2 cellular contexts compared by ENCODE assay signal in genomic region chr6:134389658-134390057, GRCh38.
TF ChIP-seq lines count a peak whose summit lies in the region.

No MANE protein-coding gene starts in this region.

TF ChIP-seq in IMR-90, 13 proteins besides CTCF, POLR2A, EP300 and RAD21:
- TF ChIP-seq RFX5 (IDR thresholded peaks at IDR 0.05; ENCODE audit: low read depth, low read length): no peak
- no peak for TF ChIP-seq SMC3 (IDR thresholded peaks at IDR 0.05; ENCODE audit: low read depth, low read length)
- no peak for TF ChIP-seq MXI1 (IDR thresholded peaks at IDR 0.05; ENCODE audit: borderline replicate concordance, low read depth, low read length)
- no peak for TF ChIP-seq MAZ (IDR thresholded peaks at IDR 0.05; ENCODE audit: borderline replicate concordance, low read depth, low read length)
- TF ChIP-seq FOS (IDR thresholded peaks at IDR 0.05; ENCODE audit: low read depth, low read length): no peak
- no peak for TF ChIP-seq RCOR1 (IDR thresholded peaks at IDR 0.05; ENCODE audit: insufficient replicate concordance, low read length)
- TF ChIP-seq BHLHE40 (IDR thresholded peaks at IDR 0.05; ENCODE audit: low read depth, low read length): no peak
- TF ChIP-seq ELK1 (IDR thresholded peaks at IDR 0.05; ENCODE audit: borderline replicate concordance, low read depth, low read length): no peak
- no peak for TF ChIP-seq CEBPB (IDR thresholded peaks at IDR 0.05; ENCODE audit: low read depth, low read length)
- TF ChIP-seq USF2 (IDR thresholded peaks at IDR 0.05; ENCODE audit: low read depth, low read length): no peak
- no peak for TF ChIP-seq CHD1 (IDR thresholded peaks at IDR 0.05; ENCODE audit: low read depth, low read length)
- no peak for TF ChIP-seq MAFK (IDR thresholded peaks at IDR 0.05; ENCODE audit: low read depth, low read length)
- no peak for TF ChIP-seq NFE2L2 (IDR thresholded peaks at IDR 0.05; ENCODE audit: low read depth, low read length)

TF ChIP-seq in GM23338, 12 proteins besides CTCF, POLR2A, EP300 and RAD21:
- TF ChIP-seq EZH2 (IDR thresholded peaks at IDR 0.05; ENCODE audit: low read depth, unreplicated experiment) (no peak), CREB1 (CRISPR knock-in tag; IDR thresholded peaks at IDR 0.05; ENCODE audit: low read depth) (no peak), EZH2phosphoT487 (IDR thresholded peaks at IDR 0.05; ENCODE audit: unreplicated experiment) (no peak), REST (IDR thresholded peaks at IDR 0.05; ENCODE audit: unreplicated experiment) (no peak)
- TF ChIP-seq, protein P1, sequence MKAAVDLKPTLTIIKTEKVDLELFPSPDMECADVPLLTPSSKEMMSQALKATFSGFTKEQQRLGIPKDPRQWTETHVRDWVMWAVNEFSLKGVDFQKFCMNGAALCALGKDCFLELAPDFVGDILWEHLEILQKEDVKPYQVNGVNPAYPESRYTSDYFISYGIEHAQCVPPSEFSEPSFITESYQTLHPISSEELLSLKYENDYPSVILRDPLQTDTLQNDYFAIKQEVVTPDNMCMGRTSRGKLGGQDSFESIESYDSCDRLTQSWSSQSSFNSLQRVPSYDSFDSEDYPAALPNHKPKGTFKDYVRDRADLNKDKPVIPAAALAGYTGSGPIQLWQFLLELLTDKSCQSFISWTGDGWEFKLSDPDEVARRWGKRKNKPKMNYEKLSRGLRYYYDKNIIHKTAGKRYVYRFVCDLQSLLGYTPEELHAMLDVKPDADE (IDR thresholded peaks at IDR 0.05): no peak
- TF ChIP-seq, protein P2, sequence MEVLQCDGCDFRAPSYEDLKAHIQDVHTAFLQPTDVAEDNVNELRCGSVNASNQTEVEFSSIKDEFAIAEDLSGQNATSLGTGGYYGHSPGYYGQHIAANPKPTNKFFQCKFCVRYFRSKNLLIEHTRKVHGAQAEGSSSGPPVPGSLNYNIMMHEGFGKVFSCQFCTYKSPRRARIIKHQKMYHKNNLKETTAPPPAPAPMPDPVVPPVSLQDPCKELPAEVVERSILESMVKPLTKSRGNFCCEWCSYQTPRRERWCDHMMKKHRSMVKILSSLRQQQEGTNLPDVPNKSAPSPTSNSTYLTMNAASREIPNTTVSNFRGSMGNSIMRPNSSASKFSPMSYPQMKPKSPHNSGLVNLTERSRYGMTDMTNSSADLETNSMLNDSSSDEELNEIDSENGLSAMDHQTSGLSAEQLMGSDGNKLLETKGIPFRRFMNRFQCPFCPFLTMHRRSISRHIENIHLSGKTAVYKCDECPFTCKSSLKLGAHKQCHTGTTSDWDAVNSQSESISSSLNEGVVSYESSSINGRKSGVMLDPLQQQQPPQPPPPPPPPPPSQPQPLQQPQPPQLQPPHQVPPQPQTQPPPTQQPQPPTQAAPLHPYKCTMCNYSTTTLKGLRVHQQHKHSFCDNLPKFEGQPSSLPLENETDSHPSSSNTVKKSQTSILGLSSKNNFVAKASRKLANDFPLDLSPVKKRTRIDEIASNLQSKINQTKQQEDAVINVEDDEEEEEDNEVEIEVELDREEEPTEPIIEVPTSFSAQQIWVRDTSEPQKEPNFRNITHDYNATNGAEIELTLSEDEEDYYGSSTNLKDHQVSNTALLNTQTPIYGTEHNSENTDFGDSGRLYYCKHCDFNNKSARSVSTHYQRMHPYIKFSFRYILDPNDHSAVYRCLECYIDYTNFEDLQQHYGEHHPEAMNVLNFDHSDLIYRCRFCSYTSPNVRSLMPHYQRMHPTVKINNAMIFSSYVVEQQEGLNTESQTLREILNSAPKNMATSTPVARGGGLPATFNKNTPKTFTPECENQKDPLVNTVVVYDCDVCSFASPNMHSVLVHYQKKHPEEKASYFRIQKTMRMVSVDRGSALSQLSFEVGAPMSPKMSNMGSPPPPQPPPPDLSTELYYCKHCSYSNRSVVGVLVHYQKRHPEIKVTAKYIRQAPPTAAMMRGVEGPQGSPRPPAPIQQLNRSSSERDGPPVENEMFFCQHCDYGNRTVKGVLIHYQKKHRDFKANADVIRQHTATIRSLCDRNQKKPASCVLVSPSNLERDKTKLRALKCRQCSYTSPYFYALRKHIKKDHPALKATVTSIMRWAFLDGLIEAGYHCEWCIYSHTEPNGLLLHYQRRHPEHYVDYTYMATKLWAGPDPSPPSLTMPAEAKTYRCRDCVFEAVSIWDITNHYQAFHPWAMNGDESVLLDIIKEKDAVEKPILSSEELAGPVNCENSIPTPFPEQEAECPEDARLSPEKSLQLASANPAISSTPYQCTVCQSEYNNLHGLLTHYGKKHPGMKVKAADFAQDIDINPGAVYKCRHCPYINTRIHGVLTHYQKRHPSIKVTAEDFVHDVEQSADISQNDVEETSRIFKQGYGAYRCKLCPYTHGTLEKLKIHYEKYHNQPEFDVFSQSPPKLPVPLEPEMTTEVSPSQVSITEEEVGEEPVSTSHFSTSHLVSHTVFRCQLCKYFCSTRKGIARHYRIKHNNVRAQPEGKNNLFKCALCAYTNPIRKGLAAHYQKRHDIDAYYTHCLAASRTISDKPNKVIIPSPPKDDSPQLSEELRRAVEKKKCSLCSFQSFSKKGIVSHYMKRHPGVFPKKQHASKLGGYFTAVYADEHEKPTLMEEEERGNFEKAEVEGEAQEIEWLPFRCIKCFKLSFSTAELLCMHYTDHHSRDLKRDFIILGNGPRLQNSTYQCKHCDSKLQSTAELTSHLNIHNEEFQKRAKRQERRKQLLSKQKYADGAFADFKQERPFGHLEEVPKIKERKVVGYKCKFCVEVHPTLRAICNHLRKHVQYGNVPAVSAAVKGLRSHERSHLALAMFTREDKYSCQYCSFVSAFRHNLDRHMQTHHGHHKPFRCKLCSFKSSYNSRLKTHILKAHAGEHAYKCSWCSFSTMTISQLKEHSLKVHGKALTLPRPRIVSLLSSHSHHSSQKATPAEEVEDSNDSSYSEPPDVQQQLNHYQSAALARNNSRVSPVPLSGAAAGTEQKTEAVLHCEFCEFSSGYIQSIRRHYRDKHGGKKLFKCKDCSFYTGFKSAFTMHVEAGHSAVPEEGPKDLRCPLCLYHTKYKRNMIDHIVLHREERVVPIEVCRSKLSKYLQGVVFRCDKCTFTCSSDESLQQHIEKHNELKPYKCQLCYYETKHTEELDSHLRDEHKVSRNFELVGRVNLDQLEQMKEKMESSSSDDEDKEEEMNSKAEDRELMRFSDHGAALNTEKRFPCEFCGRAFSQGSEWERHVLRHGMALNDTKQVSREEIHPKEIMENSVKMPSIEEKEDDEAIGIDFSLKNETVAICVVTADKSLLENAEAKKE (CRISPR knock-in tag; IDR thresholded peaks at IDR 0.05): no peak
TF ChIP-seq in GM23338: peak in this region for 0.
